Comparison of ENCODE assay signal across 8 cellular contexts in genomic region chr17:64133546-64134215, GRCh38. TPM values are rescaled to one million over a fixed set of nuclear protein-coding genes. Genes with fewer than 3 reads are reported as not detected.
DNase-seq lines count a peak whose midpoint lies in the region; ATAC-seq and TF ChIP-seq lines count a peak whose summit lies in the region.

No MANE protein-coding gene starts in this region.

- DNase-seq in AG04450 (ENCODE audit: low read depth, low spot score): no peak
- peak; percentile 49 for DNase-seq in GDM1 (lab: John Stamatoyannopoulos, UW)
- DNase-seq in NCI-H146 treated with DMSO at 0.1 percent for 48 hours (lab: John Stamatoyannopoulos, UW; ENCODE audit: unreplicated experiment): peak; percentile 68
- peak; percentile 78 for DNase-seq in SKM-1 (lab: John Stamatoyannopoulos, UW; ENCODE audit: unreplicated experiment)
- DNase-seq in fibroblast of mammary gland (ENCODE audit: low read depth): peak; percentile 76
- no peak for DNase-seq in prostate gland (ENCODE audit: low spot score)
- DNase-seq in left colon: no peak

- H3K9me3 ChIP-seq in AG04450 (ENCODE audit: control insufficient read depth, insufficient read depth, low read length): no peaks in the 10 kb centered on the region
- H3K9me3 ChIP-seq in prostate gland: no peaks in the 10 kb centered on the region

- TF ChIP-seq POLR2A in prostate gland (IDR thresholded peaks at IDR 0.05): no peak

- no peaks in the 10 kb centered on the region for H3K4me1 ChIP-seq in prostate gland (replicated peaks)

- ATAC-seq in GM21717 (IDR thresholded peaks at IDR 0.05; ENCODE audit: unreplicated experiment): no peak
- ATAC-seq in left colon: no peak

- no peak overlapping the region for H3K27ac ChIP-seq in AG04450 (ENCODE audit: low read depth, low read length)
- no peak overlapping the region for H3K27ac ChIP-seq in prostate gland

- WGBS in prostate gland: 39% methylated on average over 8 of the region's 8 CpGs

- H3K27me3 ChIP-seq in AG04450 (ENCODE audit: control insufficient read depth, insufficient read depth, low read length) (no peaks in the 10 kb centered on the region), prostate gland (replicated peaks; ENCODE audit: insufficient read depth) (no peaks in the 10 kb centered on the region)

- TF ChIP-seq CTCF in AG04450 (IDR thresholded peaks at IDR 0.05; ENCODE audit: low read depth, low read length): peak; percentile 70
- TF ChIP-seq CTCF in fibroblast of mammary gland (conservative IDR thresholded peaks at IDR 0.05; ENCODE audit: control insufficient read depth, insufficient read depth, low read depth, low read length): peak; percentile 69
- peak; percentile 53 to 85 (median 80) for TF ChIP-seq CTCF in prostate gland (IDR thresholded peaks at IDR 0.05)

- H3K36me3 ChIP-seq in prostate gland: no peaks in the 10 kb centered on the region

- CTCF ChIA-PET in AG04450 (lab: Charles Lee): interaction anchor here (0.5 to 12.2 kb wide), 72 partner anchors 9 to 278 kb away, joined by 3 to 698 read pairs (median 6); partner anchors contain the start of genes CSHL1, GH1 and ICAM2

- H3K4me3 ChIP-seq in AG04450 (ENCODE audit: low read depth, low read length) (no peak overlapping the region), fibroblast of mammary gland (ENCODE audit: control insufficient read depth, low read depth, low read length) (no peak overlapping the region), prostate gland (no peak overlapping the region)

- intact Hi-C loops in prostate gland (cut with DNase I): loop anchor here (2.0 to 5.0 kb wide), 3 partner anchors 71 to 149 kb away; no protein-coding TSS in a partner anchor
- intact Hi-C loops in left colon (cut with DNase I, micrococcal nuclease): loop anchor here (2.0 to 10.0 kb wide), 4 partner anchors 69 to 219 kb away; partner anchors contain the start of genes CSHL1 (in 2 of the 2) and GH1 (in 2 of the 2)

- POLR2A ChIA-PET in AG04450 (lab: Yijun Ruan, JAX): interaction anchor here (1.1 to 1.6 kb wide), 2 partner anchors 12 to 105 kb away, joined by 10 read pairs; no protein-coding TSS in a partner anchor

RNA-seq across cellular contexts. Expression of gene ERN1, which starts 3.7 kb away (rescaled TPM):
- polyA plus RNA-seq in AG04450 (2011; rRNA removed): 4.5 and 4.7 TPM in 2 replicates
- polyA minus RNA-seq in AG04450 (2011; rRNA and poly(A)+ RNA removed): 7.9 and 10.2 TPM in 2 replicates
- total RNA-seq in prostate gland: 10 to 100 TPM; 14.4 to 21.4 TPM
- total RNA-seq in left colon: 10 to 100 TPM; 19.9 to 25.6 TPM

Comparison
In these comparisons a context has a peak if more than half of its experiments do, and no peak if none do; other contexts are left out.
1. DNase-seq: peak in GDM1 (single experiment), NCI-H146 treated with DMSO at 0.1 percent for 48 hours (single experiment), SKM-1 (single experiment) and fibroblast of mammary gland (single experiment); none in AG04450 (single experiment), prostate gland (single experiment) and left colon (0 of 2).
2. Peak in every context shown above with its lines, with median percentiles within 50 percentile points of each other: CTCF ChIP-seq.